Comparison of ENCODE assay signal across 8 cellular contexts in genomic region chr1:85581802-85582686, GRCh38.
A peak's percentile ranks its signal among the peaks of the same experiment; 100 is the strongest.
DNase-seq lines count a peak whose midpoint lies in the region.

No MANE protein-coding gene starts in this region.

- H3K36me3 ChIP-seq in adipocyte (ENCODE audit: control insufficient read depth, insufficient read depth, low read length, severe bottlenecking) (peaks cover 24% of the 10 kb centered on the region), iPS-15b (ENCODE audit: control insufficient read depth, insufficient read depth, low read length) (peaks cover 13% of the 10 kb centered on the region)

- H3K4me3 ChIP-seq in adipocyte (ENCODE audit: low read length) (peak overlapping the region; percentile 91), iPS-15b (ENCODE audit: low read depth, low read length) (peak overlapping the region; percentile 90)

- H3K9me3 ChIP-seq in adipocyte (ENCODE audit: control insufficient read depth, low read length), result no peaks in the 10 kb centered on the region
- H3K9me3 ChIP-seq in iPS-15b (ENCODE audit: control insufficient read depth, insufficient read depth, low read length), result no peaks in the 10 kb centered on the region

- peak overlapping the region; percentile 95 for H3K9ac ChIP-seq in adipocyte (ENCODE audit: low read length)
- H3K9ac ChIP-seq in iPS-15b (ENCODE audit: low read depth, low read length), result peak overlapping the region; percentile 91

- DNase-seq in NCI-H1417 (lab: John Stamatoyannopoulos, UW) (peak in 2 of 3 experiments; percentile 4 to 7), NCI-H1417 treated with DMSO at 0.1 percent for 48 hours (lab: John Stamatoyannopoulos, UW) (no peak), adipocyte (ENCODE audit: low read depth) (peak; percentile 75), stromal cell of bone marrow (ENCODE audit: low read depth) (peak; percentile 51), 8988T (no peak), epidermal melanocyte (ENCODE audit: insufficient read length, low spot score) (no peak)
- no peak for DNase-seq in central memory CD4-positive, alpha-beta T cell

- H3K4me1 ChIP-seq in adipocyte (ENCODE audit: control insufficient read depth, insufficient read depth, low read length) (peaks cover 21% of the 10 kb centered on the region), iPS-15b (ENCODE audit: control insufficient read depth, insufficient read depth, low read length) (peaks cover 43% of the 10 kb centered on the region)

- H3K27me3 ChIP-seq in adipocyte (replicated peaks; ENCODE audit: control insufficient read depth, insufficient read depth, low read length) (no peaks in the 10 kb centered on the region), iPS-15b (ENCODE audit: control insufficient read depth, insufficient read depth, low read length) (peaks cover 24% of the 10 kb centered on the region)

Comparison
In these comparisons a context has a peak if more than half of its experiments do, and no peak if none do; other contexts are left out.
1. DNase-seq: peak in NCI-H1417 (2 of 3), adipocyte (single experiment) and stromal cell of bone marrow (single experiment); none in NCI-H1417 treated with DMSO at 0.1 percent for 48 hours (single experiment), 8988T (single experiment), central memory CD4-positive, alpha-beta T cell (single experiment) and epidermal melanocyte (single experiment).